In genomic region chr2:237980751-237981150, GRCh38 we compare ENCODE assay signal across 13 cellular contexts. TPM values are rescaled to one million over a fixed set of nuclear protein-coding genes. Genes with fewer than 3 reads are reported as not detected.
A peak's percentile ranks its signal among the peaks of the same experiment; 100 is the strongest.
DNase-seq lines count a peak whose midpoint lies in the region; ATAC-seq and TF ChIP-seq lines count a peak whose summit lies in the region.
"Had no signal": no experiment of that assay in that cellular context is flagged by ENCODE, and none has a peak within 500 bp of the region (broad histone marks: within the 10 kb centered on the region; RNA-seq: fewer than 3 reads in every experiment).

No MANE protein-coding gene starts in this region.

- no peaks in the 10 kb centered on the region for H3K9me3 Mint-ChIP-seq in activated CD4-positive, alpha-beta memory T cell treated with anti-CD3 and anti-CD28 coated beads, Interleukin-2, amount 10 ng/mL, durations not matched to agents 7 days and 5 days
- H3K9me3 Mint-ChIP-seq in glutamatergic neuron (ENCODE audit: unreplicated experiment) = peaks cover 1% of the 10 kb centered on the region
- H3K9me3 Mint-ChIP-seq: neural crest cell had no signal

- H3K27ac Mint-ChIP-seq in activated CD4-positive, alpha-beta memory T cell treated with anti-CD3 and anti-CD28 coated beads, Interleukin-2, amount 10 ng/mL, durations not matched to agents 7 days and 5 days = peak overlapping the region; percentile 68
- peak overlapping the region; percentile 11 for H3K27ac Mint-ChIP-seq in glutamatergic neuron (ENCODE audit: unreplicated experiment)

- no peak for TF ChIP-seq CTCF in glutamatergic neuron (IDR thresholded peaks at IDR 0.05; ENCODE audit: partially characterized antibody, unreplicated experiment)

- in situ Hi-C loops in G401 (cut with HindIII; ENCODE audit: low sequenced_read_pairs) = no loop called here

- CTCF ChIA-PET in activated CD4-positive, alpha-beta memory T cell treated with anti-CD3 and anti-CD28 coated beads, Interleukin-2, amount 10 ng/mL, durations not matched to agents 7 days and 5 days (lab: Charles Lee) = interaction anchor here (1.9 kb wide), 1 partner anchor 11 kb away, joined by 6 read pairs; no protein-coding TSS in a partner anchor

- DNase-seq in stimulated activated CD4-positive, alpha-beta T cell treated with anti-CD3 and anti-CD28 coated beads, Interleukin-15, amount 100 ng/mL, for 24 hours = peak; percentile 53
- no peak for DNase-seq in stimulated activated CD4-positive, alpha-beta T cell treated with anti-CD3 and anti-CD28 coated beads, Interleukin-12 subunit alpha, Interleukin-12 subunit beta, amount 100 ng/mL, for 4 hours
- DNase-seq in activated CD4-positive, alpha-beta memory T cell treated with anti-CD3 and anti-CD28 coated beads, Interleukin-2, amount 10 ng/mL, durations not matched to agents 7 days and 5 days = no peak
- DNase-seq in glutamatergic neuron = no peak
- DNase-seq in G401 (ENCODE audit: low spot score) = no peak
- no peak for DNase-seq in HUDEP-2 (lab: John Stamatoyannopoulos, UW; ENCODE audit: unreplicated experiment in 76 of 76)
- DNase-seq: activated CD4-positive, CD25-positive, alpha-beta regulatory T cell treated with anti-CD3 and anti-CD28 coated beads, Interleukin-2, amount 50 U/mL, for 72 hours; BE2C; GOT3; Right ventricle myocardium superior had no signal

- H3K36me3 Mint-ChIP-seq in activated CD4-positive, alpha-beta memory T cell treated with anti-CD3 and anti-CD28 coated beads, Interleukin-2, amount 10 ng/mL, durations not matched to agents 7 days and 5 days (ENCODE audit: low read depth) = peaks cover 36% of the 10 kb centered on the region
- no peaks in the 10 kb centered on the region for H3K36me3 Mint-ChIP-seq in glutamatergic neuron (ENCODE audit: unreplicated experiment)

- H3K4me1 Mint-ChIP-seq in activated CD4-positive, alpha-beta memory T cell treated with anti-CD3 and anti-CD28 coated beads, Interleukin-2, amount 10 ng/mL, durations not matched to agents 7 days and 5 days = peaks cover 33% of the 10 kb centered on the region
- H3K4me1 Mint-ChIP-seq in glutamatergic neuron (ENCODE audit: low read depth, unreplicated experiment) = peaks cover 25% of the 10 kb centered on the region

- ATAC-seq in GM19452 (IDR thresholded peaks at IDR 0.05; ENCODE audit: unreplicated experiment) (no peak), HG03025 (IDR thresholded peaks at IDR 0.05; ENCODE audit: low FRiP score, unreplicated experiment) (no peak)

- no peaks in the 10 kb centered on the region for H3K27me3 Mint-ChIP-seq in activated CD4-positive, alpha-beta memory T cell treated with anti-CD3 and anti-CD28 coated beads, Interleukin-2, amount 10 ng/mL, durations not matched to agents 7 days and 5 days
- peaks cover 6% of the 10 kb centered on the region for H3K27me3 Mint-ChIP-seq in glutamatergic neuron (ENCODE audit: unreplicated experiment)

- peak overlapping the region; percentile 1 for H3K4me3 Mint-ChIP-seq in activated CD4-positive, alpha-beta memory T cell treated with anti-CD3 and anti-CD28 coated beads, Interleukin-2, amount 10 ng/mL, durations not matched to agents 7 days and 5 days
- no peak overlapping the region for H3K4me3 Mint-ChIP-seq in glutamatergic neuron (ENCODE audit: unreplicated experiment)
- H3K4me3 Mint-ChIP-seq: neural crest cell had no signal

- POLR2A ChIA-PET in activated CD4-positive, alpha-beta memory T cell treated with anti-CD3 and anti-CD28 coated beads, Interleukin-2, amount 10 ng/mL, durations not matched to agents 7 days and 5 days (lab: Charles Lee) = interaction anchor here (0.6 to 1.4 kb wide), 3 partner anchors 17 to 278 kb away, joined by 3 read pairs; no protein-coding TSS in a partner anchor

RNA-seq across cellular contexts. Expression of gene UBE2F, which starts 13.9 kb away (rescaled TPM):
- total RNA-seq in activated CD4-positive, alpha-beta memory T cell treated with anti-CD3 and anti-CD28 coated beads, Interleukin-2, amount 10 ng/mL, durations not matched to agents 7 days and 5 days = 10 to 100 TPM; 77.5 to 82.7 TPM
- 43.0 TPM for total RNA-seq in glutamatergic neuron (ENCODE audit: unreplicated experiment)
- total RNA-seq in G401 (2014; rRNA removed; shearing (Covaris generic)) = 86.4 and 143 TPM in 2 replicates
